8 cellular contexts compared by ENCODE assay signal in the genomic region with DNA sequence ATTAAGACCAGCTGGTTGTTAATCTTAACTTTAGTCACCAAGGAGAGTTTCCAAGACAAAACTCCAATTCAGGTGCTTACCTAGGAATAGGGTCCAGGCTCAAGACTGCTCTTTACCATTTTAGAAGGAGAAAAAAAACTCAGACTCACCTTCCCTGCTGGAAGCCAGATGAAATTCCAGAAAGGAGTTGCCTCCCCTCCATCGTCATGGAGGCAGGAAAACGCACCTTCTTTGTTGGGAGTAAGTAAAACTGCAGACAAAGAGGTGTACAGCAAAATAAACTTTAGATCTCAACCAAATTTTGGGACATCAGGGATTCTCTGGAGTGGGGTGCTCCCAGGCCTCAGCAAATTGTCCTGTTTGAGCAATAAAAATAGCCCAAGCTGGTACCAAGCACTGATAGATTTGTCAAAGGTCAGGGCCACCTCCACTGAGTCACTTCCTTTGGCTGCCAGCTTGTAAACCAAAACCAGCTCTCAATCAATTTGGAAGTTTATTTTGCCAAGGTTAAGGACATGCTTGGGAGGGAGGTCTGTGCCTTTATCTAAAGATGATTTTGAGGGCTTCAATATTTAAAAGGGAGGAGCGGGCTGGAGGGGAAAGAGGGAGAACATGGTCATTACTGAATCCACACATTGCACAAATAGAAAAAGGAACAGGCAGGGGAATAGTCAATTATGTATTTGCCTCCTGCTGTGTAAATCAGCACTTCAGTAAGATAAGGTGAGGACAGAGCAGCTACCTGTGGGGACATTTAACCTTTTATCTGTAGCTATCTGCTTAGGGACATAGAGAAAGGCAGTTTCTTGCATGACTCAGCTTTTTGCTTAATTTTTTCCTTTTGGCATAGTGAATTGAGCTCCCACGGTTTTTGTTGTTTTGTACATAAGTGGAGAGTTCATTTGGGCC. TPM values are rescaled to one million over a fixed set of nuclear protein-coding genes. Genes with fewer than 3 reads are reported as not detected.
DNase-seq lines count a peak whose midpoint lies in the region; ATAC-seq and TF ChIP-seq lines count a peak whose summit lies in the region.

No MANE protein-coding gene starts in this region.

- WGBS in heart left ventricle, 4 donors, result 77 to 83% (median 81%) methylated on average over 4 of the region's 4 CpGs

- peak overlapping the region; percentile 74 to 99 (median 95) for H3K27ac ChIP-seq in heart left ventricle
- peak overlapping the region; percentile 81 for H3K27ac ChIP-seq in WERI-Rb-1

- H3K4me3 ChIP-seq in heart left ventricle (peak overlapping the region in 8 of 12 donors; percentile 66 to 97 (median 85)), WERI-Rb-1 (ENCODE audit: low read depth, low read length) (peak overlapping the region; percentile 89), skeletal muscle satellite cell (ENCODE audit: low read length) (peak overlapping the region; percentile 92)

- TF ChIP-seq POLR2A in heart left ventricle (IDR thresholded peaks at IDR 0.05), result no peak

- H3K9me3 ChIP-seq in heart left ventricle, result no peaks in the 10 kb centered on the region
- no peaks in the 10 kb centered on the region for H3K9me3 ChIP-seq in WERI-Rb-1 (ENCODE audit: severe bottlenecking)
- H3K9me3 ChIP-seq in skeletal muscle satellite cell (replicated peaks; ENCODE audit: low read length), result no peaks in the 10 kb centered on the region

- ATAC-seq in heart left ventricle, result no peak
- ATAC-seq in HG03196 (IDR thresholded peaks at IDR 0.05; ENCODE audit: unreplicated experiment), result no peak
- ATAC-seq in HG03432 (IDR thresholded peaks at IDR 0.05; ENCODE audit: unreplicated experiment), result no peak

- H3K36me3 ChIP-seq in heart left ventricle (peaks cover 0 to 3% (median 0%) of the 10 kb centered on the region in 9 donors), WERI-Rb-1 (no peaks in the 10 kb centered on the region), skeletal muscle satellite cell (ENCODE audit: insufficient read depth, low read length) (peaks cover 4% of the 10 kb centered on the region)

- H3K4me1 ChIP-seq in heart left ventricle, result peaks cover 0 to 49% (median 40%) of the 10 kb centered on the region in 12 donors
- peaks cover 29% of the 10 kb centered on the region for H3K4me1 ChIP-seq in skeletal muscle satellite cell (ENCODE audit: control insufficient read depth, insufficient read depth, low read length)

- peak overlapping the region; percentile 89 for H3K4me2 ChIP-seq in skeletal muscle satellite cell (ENCODE audit: low read length)

- H3K9ac ChIP-seq in skeletal muscle satellite cell (ENCODE audit: low read depth, low read length), result peak overlapping the region; percentile 81

- intact Hi-C loops in heart left ventricle (cut with DNase I) (loop anchor here (2.0 to 10.0 kb wide), 12 partner anchors 98 to 282 kb away; a partner anchor contains a TSS), cardiac septum (cut with DNase I) (loop anchor here (5.0 to 10.0 kb wide), 2 partner anchors 105 to 272 kb away; a partner anchor contains a TSS)

- DNase-seq in heart left ventricle, result no peak
- no peak for DNase-seq in cardiac septum (ENCODE audit: low spot score)
- DNase-seq in WERI-Rb-1, result no peak
- peak; percentile 24 for DNase-seq in glomerular visceral epithelial cell (ENCODE audit: extremely low spot score)
- no peak for DNase-seq in SK-N-DZ (ENCODE audit: low spot score)

- TF ChIP-seq CTCF in heart left ventricle (IDR thresholded peaks at IDR 0.05) (no peak), WERI-Rb-1 (IDR thresholded peaks at IDR 0.05; ENCODE audit: low read depth, low read length) (no peak)

- no peaks in the 10 kb centered on the region for H3K27me3 ChIP-seq in heart left ventricle
- no peaks in the 10 kb centered on the region for H3K27me3 ChIP-seq in WERI-Rb-1 (ENCODE audit: insufficient read depth, low read depth, severe bottlenecking)
- H3K27me3 ChIP-seq in skeletal muscle satellite cell (ENCODE audit: control insufficient read depth, insufficient read depth, low read length), result peaks cover 11% of the 10 kb centered on the region

RNA-seq across cellular contexts. Expression of a gene that starts 1.5 kb away (rescaled TPM):
- total RNA-seq in heart left ventricle (100 to 1,000 TPM in 1 of 9 donors, 10 to 100 TPM in 8; 57.0 to 129 (median 83.2) TPM), cardiac septum (107 TPM)
- polyA plus RNA-seq in heart left ventricle, result 10 to 100 TPM; 25.7 to 71.8 TPM
- 78.2 and 107 TPM in 2 replicates for total RNA-seq in skeletal muscle satellite cell (2012; rRNA removed)
- 48.7 and 49.3 TPM in 2 replicates for polyA plus RNA-seq in SK-N-DZ (2014; cell fraction: cytosol; rRNA removed)
- polyA plus RNA-seq in SK-N-DZ (2014; cell fraction: nucleus; rRNA removed), result 23.4 and 33.8 TPM in 2 replicates
